ENCODE assay signal across 11 cellular contexts in the genomic region with DNA sequence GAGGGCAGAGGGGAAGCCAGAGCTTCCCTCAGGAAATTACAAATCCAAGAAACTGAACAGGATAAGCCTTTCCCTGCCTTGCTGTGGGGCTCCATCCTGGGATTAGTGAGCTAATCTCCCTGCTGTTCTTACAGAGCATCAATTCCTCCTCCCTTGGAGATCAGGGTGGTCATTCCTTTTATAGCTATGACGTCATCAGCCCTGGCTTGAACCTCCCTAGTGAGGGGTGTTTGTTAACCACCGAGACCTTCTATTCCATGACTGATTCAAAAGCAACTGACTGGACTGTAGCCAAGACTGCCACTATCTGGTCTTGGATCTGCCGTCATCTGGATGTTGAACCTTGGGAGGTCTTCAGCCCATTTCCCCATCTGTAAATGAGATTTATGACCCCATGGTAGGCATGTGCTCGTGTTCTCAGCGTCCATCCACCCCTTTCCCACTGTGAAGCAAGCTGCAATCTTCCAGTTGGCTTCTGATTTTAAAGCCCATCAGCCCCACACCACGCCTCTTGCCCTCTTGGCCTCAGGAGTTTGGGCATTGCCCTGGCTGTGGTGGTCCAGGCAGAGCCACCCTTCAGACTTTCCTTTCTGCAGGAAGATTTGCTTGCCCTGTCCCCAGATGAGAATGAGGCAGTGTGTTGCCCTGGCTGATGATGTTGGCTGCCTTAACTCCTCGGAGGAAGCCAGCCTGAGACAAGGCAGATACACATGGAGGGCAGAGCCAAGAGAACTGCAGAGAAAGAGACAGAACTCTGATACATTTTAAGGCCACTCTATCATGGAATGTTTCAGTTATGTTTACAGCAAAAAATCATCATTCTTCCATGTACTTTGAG. TPM values are rescaled to one million over a fixed set of nuclear protein-coding genes. Genes with fewer than 3 reads are reported as not detected.
DNase-seq lines count a peak whose midpoint lies in the region; ATAC-seq and TF ChIP-seq lines count a peak whose summit lies in the region.
"Had no signal": no experiment of that assay in that cellular context is flagged by ENCODE, and none has a peak within 500 bp of the region (broad histone marks: within the 10 kb centered on the region; RNA-seq: fewer than 3 reads in every experiment).

No MANE protein-coding gene starts in this region.

- H3K9me3 ChIP-seq in SJCRH30 (replicated peaks) (no peaks in the 10 kb centered on the region), MG63 (no peaks in the 10 kb centered on the region), lower lobe of right lung (no peaks in the 10 kb centered on the region)
- H3K9me3 ChIP-seq: gastroesophageal sphincter had no signal

- no peaks in the 10 kb centered on the region for H3K9me3 Mint-ChIP-seq in Calu3 (ENCODE audit: low read depth, unreplicated experiment)
- H3K9me3 Mint-ChIP-seq: activated naive CD4-positive, alpha-beta T cell treated with anti-CD3 and anti-CD28 coated beads, Interleukin-2, amount 50 U/mL, for 24 hours had no signal

- no TSS peak for BruUV-seq in Calu3 (replicated peaks; lab: Mats Ljungman, UMichigan)

- ATAC-seq in lower lobe of right lung = no peak
- ATAC-seq: gastroesophageal sphincter had no signal

- H3K4me1 ChIP-seq in SJCRH30 = peaks cover 49% of the 10 kb centered on the region
- H3K4me1 ChIP-seq in lower lobe of right lung = peaks cover 10% of the 10 kb centered on the region

- TF ChIP-seq CTCF in foreskin fibroblast (IDR thresholded peaks at IDR 0.05; ENCODE audit: low read depth, low read length) (no peak), Calu3 (IDR thresholded peaks at IDR 0.05; ENCODE audit: unreplicated experiment) (no peak), lower lobe of right lung (IDR thresholded peaks at IDR 0.05) (no peak)

- H3K27me3 Mint-ChIP-seq in Calu3 (ENCODE audit: unreplicated experiment) = no peaks in the 10 kb centered on the region

- DNase-seq in EL = peak; percentile 95
- DNase-seq in SJCRH30 = peak; percentile 89 to 94
- DNase-seq in foreskin fibroblast = peak; percentile 69
- peak; percentile 87 for DNase-seq in pulmonary artery endothelial cell (ENCODE audit: low read depth, low spot score)
- no peak for DNase-seq in Calu3
- no peak for DNase-seq in DMS53 (lab: John Stamatoyannopoulos, UW)
- DNase-seq in MG63 = no peak
- no peak for DNase-seq in lower lobe of right lung
- DNase-seq: NCI-H2029 had no signal

- CTCF ChIA-PET in Calu3 (lab: Charles Lee) = no interaction called here

- no peaks in the 10 kb centered on the region for H3K36me3 ChIP-seq in SJCRH30
- no peaks in the 10 kb centered on the region for H3K36me3 ChIP-seq in MG63
- H3K36me3 ChIP-seq in lower lobe of right lung = no peaks in the 10 kb centered on the region
- H3K36me3 ChIP-seq: gastroesophageal sphincter had no signal

- no peaks in the 10 kb centered on the region for H3K27me3 ChIP-seq in SJCRH30
- H3K27me3 ChIP-seq in MG63 = no peaks in the 10 kb centered on the region
- no peaks in the 10 kb centered on the region for H3K27me3 ChIP-seq in lower lobe of right lung (ENCODE audit: low read depth)
- H3K27me3 ChIP-seq: gastroesophageal sphincter had no signal

- no peak overlapping the region for H3K27ac Mint-ChIP-seq in Calu3 (ENCODE audit: unreplicated experiment)
- H3K27ac Mint-ChIP-seq: activated naive CD4-positive, alpha-beta T cell treated with anti-CD3 and anti-CD28 coated beads, Interleukin-2, amount 50 U/mL, for 24 hours had no signal

- peaks cover 11% of the 10 kb centered on the region for H3K4me1 Mint-ChIP-seq in Calu3 (ENCODE audit: low read depth, unreplicated experiment)

- no peak overlapping the region for H3K4me3 ChIP-seq in SJCRH30
- H3K4me3 ChIP-seq in foreskin fibroblast (ENCODE audit: low read depth in 1 of 2, low read length in 2 of 2) = no peak overlapping the region
- no peak overlapping the region for H3K4me3 ChIP-seq in MG63
- no peak overlapping the region for H3K4me3 ChIP-seq in lower lobe of right lung
- H3K4me3 ChIP-seq: gastroesophageal sphincter had no signal

- H3K36me3 Mint-ChIP-seq in Calu3 (ENCODE audit: insufficient read depth, unreplicated experiment) = no peaks in the 10 kb centered on the region
- H3K36me3 Mint-ChIP-seq: activated naive CD4-positive, alpha-beta T cell treated with anti-CD3 and anti-CD28 coated beads, Interleukin-2, amount 50 U/mL, for 24 hours had no signal

- peak overlapping the region; percentile 56 for H3K27ac ChIP-seq in SJCRH30
- no peak overlapping the region for H3K27ac ChIP-seq in lower lobe of right lung

- H3K4me3 Mint-ChIP-seq in Calu3 (ENCODE audit: low read depth, unreplicated experiment) = no peak overlapping the region
- H3K4me3 Mint-ChIP-seq: activated naive CD4-positive, alpha-beta T cell treated with anti-CD3 and anti-CD28 coated beads, Interleukin-2, amount 50 U/mL, for 24 hours had no signal

- intact Hi-C loops in Calu3 (cut with micrococcal nuclease; ENCODE audit: unreplicated experiment) = no loop called here
- intact Hi-C loops in lower lobe of right lung (cut with DNase I) = no loop called here

RNA-seq across cellular contexts. Expression of gene ACTN1, which starts 59.6 kb away (rescaled TPM):
- 101 and 104 TPM in 2 replicates for total RNA-seq in SJCRH30 (2014; rRNA removed; shearing (Covaris generic))
- 329 and 340 TPM in 2 replicates for total RNA-seq in pulmonary artery endothelial cell
- 246 and 326 TPM in 2 replicates for total RNA-seq in Calu3 (2022)
- total RNA-seq in MG63 (2014; rRNA removed; shearing (Covaris generic); ENCODE audit: low replicate concordance) = 61.9 and 80.5 TPM in 2 replicates
- 124 TPM for total RNA-seq in lower lobe of right lung

Comparison
In these comparisons a context has a peak if more than half of its experiments do, and no peak if none do; other contexts are left out.
1. DNase-seq: peak in EL (single experiment), SJCRH30 (2 of 2), foreskin fibroblast (2 of 2) and pulmonary artery endothelial cell (single experiment); none in Calu3 (single experiment), DMS53 (single experiment), MG63 (single experiment) and lower lobe of right lung (single experiment).